17 cellular contexts compared by ENCODE assay signal in the genomic region with DNA sequence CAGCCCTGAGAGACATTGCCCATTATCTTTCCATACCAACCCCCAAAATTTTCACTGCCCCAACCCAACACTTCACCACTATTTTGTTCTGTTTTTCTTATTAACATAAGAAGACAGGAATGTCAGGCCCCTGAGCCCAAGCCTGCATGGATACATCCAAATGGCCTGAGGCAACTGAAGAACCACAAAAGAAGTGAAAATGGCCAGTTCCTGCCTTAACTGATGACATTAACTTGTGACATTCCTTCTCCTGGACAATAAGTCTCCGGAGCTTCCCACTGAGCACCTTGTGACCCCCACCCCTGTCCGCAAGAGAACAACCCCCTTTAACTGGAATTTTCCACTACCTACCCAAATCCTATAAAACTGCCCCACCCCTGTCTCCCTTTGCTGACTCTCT.
DNase-seq lines count a peak whose midpoint lies in the region.
"Had no signal": no experiment of that assay in that cellular context is flagged by ENCODE, and none has a peak within 500 bp of the region (broad histone marks: within the 10 kb centered on the region; RNA-seq: fewer than 3 reads in every experiment).

No MANE protein-coding gene starts in this region.

- DNase-seq in ELF-1 (ENCODE audit: low read depth, low spot score) (peak; percentile 64), RPMI7951 (ENCODE audit: low read depth) (peak; percentile 29), mesendoderm (peak; percentile 68), NCI-H2107 (lab: John Stamatoyannopoulos, UW) (no peak), trophoblast cell (no peak)
- DNase-seq: AML-193; Caco-2; Calu3; CD4-positive, alpha-beta T cell; CD8-positive, alpha-beta T cell; DMS79 treated with DMSO at 0.1 percent for 48 hours; GDM1 had no signal

- no peak overlapping the region for H3K27ac ChIP-seq in mesendoderm (ENCODE audit: low read depth, low read length)
- H3K27ac ChIP-seq in trophoblast cell (ENCODE audit: low read depth, low read length), result no peak overlapping the region
- H3K27ac ChIP-seq: 22Rv1; A549; BLaER1 treated with 17β-estradiol and CSF1 and Interleukin-3, amounts not matched to agents 10 nM and 100 nM; C4-2B had no signal

- H2BK12ac ChIP-seq in trophoblast cell (ENCODE audit: low read length), result no peak overlapping the region

- H3K9me3 ChIP-seq in trophoblast cell (ENCODE audit: insufficient read depth, low read depth, low read length), result no peaks in the 10 kb centered on the region
- H3K9me3 ChIP-seq: A549; BLaER1 treated with 17β-estradiol and CSF1 and Interleukin-3, amounts not matched to agents 10 nM and 100 nM; Caco-2 had no signal

- H3K18ac ChIP-seq in mesendoderm (ENCODE audit: low read length), result no peak overlapping the region
- H3K18ac ChIP-seq in trophoblast cell (ENCODE audit: low read length), result no peak overlapping the region

- no peaks in the 10 kb centered on the region for H3K79me1 ChIP-seq in mesendoderm (ENCODE audit: low read length)
- H3K79me1 ChIP-seq in trophoblast cell (ENCODE audit: low read length), result no peaks in the 10 kb centered on the region

- H3K36me3 ChIP-seq in mesendoderm (ENCODE audit: control insufficient read depth, insufficient read depth, low read length) (no peaks in the 10 kb centered on the region), trophoblast cell (ENCODE audit: control insufficient read depth in 1 of 2, insufficient read depth in 2 of 2, low read length in 2 of 2) (no peaks in the 10 kb centered on the region)
- H3K36me3 ChIP-seq: BLaER1 treated with 17β-estradiol and CSF1 and Interleukin-3, amounts not matched to agents 10 nM and 100 nM had no signal

- H4K5ac ChIP-seq in mesendoderm (ENCODE audit: low read length), result no peak overlapping the region

- H3K4me1 ChIP-seq in mesendoderm (ENCODE audit: control insufficient read depth, low read depth, low read length) (no peaks in the 10 kb centered on the region), trophoblast cell (ENCODE audit: control insufficient read depth in 1 of 2, insufficient read depth in 2 of 2, low read length in 2 of 2) (no peaks in the 10 kb centered on the region)
- H3K4me1 ChIP-seq: A549; BLaER1 treated with 17β-estradiol and CSF1 and Interleukin-3, amounts not matched to agents 10 nM and 100 nM; Caco-2 had no signal

- no peak overlapping the region for H3K56ac ChIP-seq in mesendoderm (ENCODE audit: low read length)

- H3K23ac ChIP-seq in mesendoderm (ENCODE audit: low read length) (no peak overlapping the region), trophoblast cell (ENCODE audit: low read length) (no peak overlapping the region)

- no peak overlapping the region for H2BK120ac ChIP-seq in mesendoderm (ENCODE audit: low read depth, low read length)
- no peak overlapping the region for H2BK120ac ChIP-seq in trophoblast cell (ENCODE audit: insufficient read depth, low read length, poor library complexity)

- H4K8ac ChIP-seq in mesendoderm (ENCODE audit: low read depth, low read length), result no peak overlapping the region
- H4K8ac ChIP-seq in trophoblast cell (ENCODE audit: low read depth, low read length), result no peak overlapping the region

- no peaks in the 10 kb centered on the region for H3K27me3 ChIP-seq in mesendoderm (ENCODE audit: insufficient read depth, low read length, poor library complexity)
- H3K27me3 ChIP-seq in trophoblast cell (ENCODE audit: insufficient read depth, low read length), result no peaks in the 10 kb centered on the region
- H3K27me3 ChIP-seq: BLaER1 treated with 17β-estradiol and CSF1 and Interleukin-3, amounts not matched to agents 10 nM and 100 nM had no signal

- H3K4ac ChIP-seq in mesendoderm (ENCODE audit: low read depth, low read length), result no peak overlapping the region
- no peak overlapping the region for H3K4ac ChIP-seq in trophoblast cell (ENCODE audit: low read depth, low read length)

- H4K12ac ChIP-seq in trophoblast cell (ENCODE audit: low read depth, low read length), result no peak overlapping the region

- H3K4me3 ChIP-seq in mesendoderm (ENCODE audit: low read length) (no peak overlapping the region), trophoblast cell (ENCODE audit: low read depth, low read length) (no peak overlapping the region)
- H3K4me3 ChIP-seq: A549; BLaER1 treated with 17β-estradiol and CSF1 and Interleukin-3, amounts not matched to agents 10 nM and 100 nM; GM12878 had no signal

- no peak overlapping the region for H4K91ac ChIP-seq in trophoblast cell (ENCODE audit: low read depth, low read length)

- no peak overlapping the region for H2BK15ac ChIP-seq in mesendoderm (replicated peaks; ENCODE audit: low read depth)

- H3K9ac ChIP-seq in mesendoderm (ENCODE audit: low read length) (no peak overlapping the region), trophoblast cell (ENCODE audit: low read length) (no peak overlapping the region)
- H3K9ac ChIP-seq: BLaER1 treated with 17β-estradiol and CSF1 and Interleukin-3, amounts not matched to agents 10 nM and 100 nM had no signal

- H3K79me2 ChIP-seq in mesendoderm (ENCODE audit: control insufficient read depth, insufficient read depth, low read length), result no peaks in the 10 kb centered on the region
- no peaks in the 10 kb centered on the region for H3K79me2 ChIP-seq in trophoblast cell (ENCODE audit: control insufficient read depth, insufficient read depth, low read length, poor library complexity)

- H3K4me2 ChIP-seq in mesendoderm (ENCODE audit: low read length) (no peak overlapping the region), trophoblast cell (ENCODE audit: low read length) (no peak overlapping the region)
- H3K4me2 ChIP-seq: A549; BLaER1 treated with 17β-estradiol and CSF1 and Interleukin-3, amounts not matched to agents 10 nM and 100 nM had no signal

- H2BK5ac ChIP-seq in mesendoderm (ENCODE audit: low read length), result no peak overlapping the region
- H2BK5ac ChIP-seq in trophoblast cell (ENCODE audit: low read depth, low read length, poor library complexity), result no peak overlapping the region

- H2AFZ ChIP-seq in trophoblast cell (ENCODE audit: insufficient read depth, low read length, poor library complexity), result no peak overlapping the region

- H2AK5ac ChIP-seq in mesendoderm (ENCODE audit: low read length), result no peak overlapping the region
- H2AK5ac ChIP-seq in trophoblast cell (ENCODE audit: low read length), result no peak overlapping the region

- H3K14ac ChIP-seq in trophoblast cell (ENCODE audit: low read length), result no peak overlapping the region

- no CpG with 5 or more reads among the region's 2 CpGs for WGBS in mesendoderm (ENCODE audit: extremely low coverage, insufficient coverage, low lambda C conversion rate)
- WGBS in trophoblast cell (ENCODE audit: extremely low coverage, insufficient coverage, insufficient read length), result no CpG with 5 or more reads among the region's 2 CpGs

Comparison
In these comparisons a context has a peak if more than half of its experiments do, and no peak if none do; other contexts are left out.
1. DNase-seq: peak in ELF-1 (single experiment), RPMI7951 (single experiment) and mesendoderm (single experiment); none in NCI-H2107 (single experiment) and trophoblast cell (0 of 2).